In the genomic region with DNA sequence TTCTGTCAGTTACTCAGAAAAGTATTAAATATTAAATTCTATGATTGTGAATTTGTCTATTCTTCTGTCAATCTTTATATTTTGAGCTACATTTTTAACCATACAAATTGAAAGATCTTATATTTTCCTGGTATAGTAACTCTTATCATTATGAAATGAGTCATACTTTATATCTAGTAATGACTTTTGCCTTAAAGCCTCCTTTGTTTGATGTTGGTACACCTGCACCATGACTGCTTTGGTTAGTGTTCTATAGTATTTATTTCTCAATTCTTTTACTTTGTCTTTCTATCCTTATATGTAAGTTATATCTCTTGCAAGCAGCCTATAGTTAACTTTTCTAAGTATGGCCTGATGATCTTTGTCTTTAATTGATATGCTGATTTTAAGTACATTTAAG, we compare ENCODE assay signal across 32 cellular contexts.
"Had no signal": no experiment of that assay in that cellular context is flagged by ENCODE, and none has a peak within 500 bp of the region (broad histone marks: within the 10 kb centered on the region; RNA-seq: fewer than 3 reads in every experiment).

No MANE protein-coding gene starts in this region.

- H3K4me3 Mint-ChIP-seq: activated naive CD4-positive, alpha-beta T cell treated with anti-CD3 and anti-CD28 coated beads, Interleukin-2, amount 50 U/mL, for 24 hours; effector memory CD8-positive, alpha-beta T cell; immature natural killer cell; natural killer cell; neural progenitor cell; stimulated activated naive CD8-positive, alpha-beta T cell treated with anti-CD3 and anti-CD28 coated beads, Interleukin-15, Interleukin-2, amounts not matched to agents 100 ng/mL and 50 ng/mL, for 24 hours; T-helper 1 cell treated with Interleukin-12 subunit alpha and Interleukin-12 subunit beta and Interleukin-4 antibody, amounts not matched to agents 30 μg/mL and 1 μg/mL, for 36 hours had no signal

- H3K27ac Mint-ChIP-seq: activated naive CD4-positive, alpha-beta T cell treated with anti-CD3 and anti-CD28 coated beads, Interleukin-2, amount 50 U/mL, for 24 hours; effector memory CD8-positive, alpha-beta T cell; immature natural killer cell; natural killer cell; neural progenitor cell; stimulated activated naive CD8-positive, alpha-beta T cell treated with anti-CD3 and anti-CD28 coated beads, Interleukin-15, Interleukin-2, amounts not matched to agents 100 ng/mL and 50 ng/mL, for 24 hours; T-helper 1 cell treated with Interleukin-12 subunit alpha and Interleukin-12 subunit beta and Interleukin-4 antibody, amounts not matched to agents 30 μg/mL and 1 μg/mL, for 36 hours had no signal

- H3K27me3 ChIP-seq: body of pancreas, cardiac muscle cell, dorsolateral prefrontal cortex, heart left ventricle, neural progenitor cell, spleen, thyroid gland, upper lobe of left lung, vagina had no signal

- H3K36me3 ChIP-seq: cardiac muscle cell, heart left ventricle, lower lobe of right lung, neural progenitor cell, spleen, thyroid gland, upper lobe of left lung, vagina, WERI-Rb-1 had no signal

- H3K9me3 ChIP-seq: body of pancreas, lower lobe of right lung, SK-N-SH, thyroid gland, upper lobe of left lung, vagina had no signal

- H3K27ac ChIP-seq: body of pancreas, cardiac muscle cell, coronary artery, dorsolateral prefrontal cortex, heart left ventricle, lower lobe of right lung, neural progenitor cell, spleen, thyroid gland, upper lobe of left lung, vagina, WERI-Rb-1 had no signal

- DNase-seq: activated CD4-positive, alpha-beta T cell treated with anti-CD3 and anti-CD28 coated beads for 1 hour; activated CD4-positive, alpha-beta T cell treated with anti-CD3 and anti-CD28 coated beads, Interleukin-2, amount 50 U/mL, for 1 hour; activated gamma-delta T cell treated with Interleukin-2 at 50 U/mL for 16 hours; anterior cingulate cortex; body of pancreas; dorsolateral prefrontal cortex; effector memory CD8-positive, alpha-beta T cell; foreskin fibroblast; heart left ventricle; hypothalamus; immature natural killer cell; lower lobe of right lung; mesenchymal stem cell; natural killer cell; posterior cingulate gyrus; right cardiac atrium; SK-N-SH; spleen; SW 1271; T1000; thyroid gland; upper lobe of left lung; WERI-Rb-1 had no signal

- H3K9me3 Mint-ChIP-seq: activated naive CD4-positive, alpha-beta T cell treated with anti-CD3 and anti-CD28 coated beads, Interleukin-2, amount 50 U/mL, for 24 hours; effector memory CD8-positive, alpha-beta T cell; immature natural killer cell; natural killer cell; stimulated activated naive CD8-positive, alpha-beta T cell treated with anti-CD3 and anti-CD28 coated beads, Interleukin-15, Interleukin-2, amounts not matched to agents 100 ng/mL and 50 ng/mL, for 24 hours had no signal

- H3K4me1 ChIP-seq: neural progenitor cell, thyroid gland, upper lobe of left lung had no signal

- ATAC-seq: body of pancreas; effector memory CD8-positive, alpha-beta T cell; esophagus mucosa; heart left ventricle; left lobe of liver; lower lobe of right lung; natural killer cell; right cardiac atrium had no signal

- H3K27me3 Mint-ChIP-seq: activated naive CD4-positive, alpha-beta T cell treated with anti-CD3 and anti-CD28 coated beads, Interleukin-2, amount 50 U/mL, for 24 hours; effector memory CD8-positive, alpha-beta T cell; stimulated activated naive CD8-positive, alpha-beta T cell treated with anti-CD3 and anti-CD28 coated beads, Interleukin-15, Interleukin-2, amounts not matched to agents 100 ng/mL and 50 ng/mL, for 24 hours had no signal

- H3K4me3 ChIP-seq: body of pancreas, cardiac muscle cell, coronary artery, dorsolateral prefrontal cortex, heart left ventricle, lower lobe of right lung, neural progenitor cell, spleen, thyroid gland, upper lobe of left lung, vagina had no signal
